In the genomic region with DNA sequence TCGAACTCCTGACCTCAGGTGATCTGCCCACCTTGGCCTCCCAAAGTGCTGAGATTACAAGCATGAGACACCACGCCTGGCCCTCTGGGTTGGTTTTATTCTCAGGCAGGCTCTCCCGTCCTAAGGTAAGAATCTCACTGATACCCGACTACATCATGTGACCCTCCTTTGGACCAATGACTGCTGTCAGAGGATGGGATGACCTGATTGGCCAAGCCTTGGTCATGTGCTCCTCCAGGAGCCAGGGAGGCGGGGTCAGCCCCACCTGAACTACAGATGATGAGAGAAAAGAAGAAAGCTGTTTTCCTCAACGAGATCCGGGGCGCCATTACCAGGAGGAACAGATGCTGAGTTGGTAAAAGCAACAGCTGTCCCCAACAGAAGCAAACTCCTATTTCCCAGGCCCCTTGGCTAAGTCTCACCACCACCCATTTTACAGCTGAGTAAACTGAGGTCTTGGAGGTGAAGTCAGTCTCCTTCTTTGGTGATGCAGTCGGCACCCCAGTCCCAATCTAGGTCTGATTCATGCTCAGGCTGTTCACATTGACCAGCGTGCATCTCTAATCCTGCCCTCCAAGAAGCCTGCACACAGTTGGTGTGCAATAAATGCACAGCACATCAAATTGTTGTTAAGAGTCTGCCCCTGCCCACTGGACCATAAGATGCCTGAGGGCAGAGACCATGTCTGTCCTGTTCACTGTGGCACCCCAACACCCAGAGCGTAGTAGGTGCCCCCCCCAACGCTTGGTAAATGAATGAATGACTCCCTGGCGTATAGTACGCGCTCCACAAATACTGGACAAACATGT, we compare ENCODE assay signal across 8 cellular contexts.
DNase-seq lines count a peak whose midpoint lies in the region; ATAC-seq and TF ChIP-seq lines count a peak whose summit lies in the region.

No MANE protein-coding gene starts in this region.

- no peak for TF ChIP-seq CTCF in liver (IDR thresholded peaks at IDR 0.05; ENCODE audit: low read depth, low read length, missing input control)

- no peaks in the 10 kb centered on the region for H3K27me3 ChIP-seq in BLaER1
- no peaks in the 10 kb centered on the region for H3K27me3 ChIP-seq in SJSA1 (replicated peaks)
- no peaks in the 10 kb centered on the region for H3K27me3 ChIP-seq in liver (ENCODE audit: control insufficient read depth in 4 of 4, insufficient read depth in 4 of 4, low read length in 3 of 4)

- H3K9me3 ChIP-seq in BLaER1 = no peaks in the 10 kb centered on the region
- peaks cover 2% of the 10 kb centered on the region for H3K9me3 ChIP-seq in SJSA1 (replicated peaks)
- H3K9me3 ChIP-seq in liver (ENCODE audit: control insufficient read depth in 4 of 4, low read length in 3 of 4) = no peaks in the 10 kb centered on the region

- 96% methylated on average over 15 of the region's 15 CpGs for WGBS in liver

- H3K9me3 Mint-ChIP-seq in activated T-helper 1 cell treated with anti-CD3 and anti-CD28 coated beads, Interleukin-12 subunit alpha, Interleukin-12 subunit beta, Interleukin-2, Interleukin-4 antibody, amounts not matched to agents 30 ng/mL and 10 ng/mL and 1 ng/mL, durations not matched to agents 14 hours and 24 hours and 36 hours = no peaks in the 10 kb centered on the region

- intact Hi-C loops in head of caudate nucleus (cut with DNase I) = loop anchor here (5.0 kb wide), 2 partner anchors 83 to 178 kb away; a partner anchor contains a TSS
- intact Hi-C loops in activated T-helper 1 cell treated with anti-CD3 and anti-CD28 coated beads, Interleukin-12 subunit alpha, Interleukin-12 subunit beta, Interleukin-2, Interleukin-4 antibody, amounts not matched to agents 30 ng/mL and 10 ng/mL and 1 ng/mL, durations not matched to agents 14 hours and 24 hours and 36 hours (cut with micrococcal nuclease) = no loop called here

- H3K27me3 Mint-ChIP-seq in activated T-helper 1 cell treated with anti-CD3 and anti-CD28 coated beads, Interleukin-12 subunit alpha, Interleukin-12 subunit beta, Interleukin-2, Interleukin-4 antibody, amounts not matched to agents 30 ng/mL and 10 ng/mL and 1 ng/mL, durations not matched to agents 14 hours and 24 hours and 36 hours (ENCODE audit: insufficient read depth) = peaks cover 18% of the 10 kb centered on the region

- H3K27ac Mint-ChIP-seq in activated T-helper 1 cell treated with anti-CD3 and anti-CD28 coated beads, Interleukin-12 subunit alpha, Interleukin-12 subunit beta, Interleukin-2, Interleukin-4 antibody, amounts not matched to agents 30 ng/mL and 10 ng/mL and 1 ng/mL, durations not matched to agents 14 hours and 24 hours and 36 hours = no peak overlapping the region

- no peak overlapping the region for H3K4me3 Mint-ChIP-seq in activated T-helper 1 cell treated with anti-CD3 and anti-CD28 coated beads, Interleukin-12 subunit alpha, Interleukin-12 subunit beta, Interleukin-2, Interleukin-4 antibody, amounts not matched to agents 30 ng/mL and 10 ng/mL and 1 ng/mL, durations not matched to agents 14 hours and 24 hours and 36 hours

- no peak overlapping the region for H3K9ac ChIP-seq in BLaER1
- no peak overlapping the region for H3K9ac ChIP-seq in liver (ENCODE audit: low read depth in 1 of 2, low read length in 2 of 2)

- H3K4me2 ChIP-seq in BLaER1 = 0 out of 2 replicates have a peak overlapping the region, but pooled peaks have one; percentile 66

- H4K20me1 ChIP-seq in BLaER1 = no peaks in the 10 kb centered on the region

- H3K36me3 ChIP-seq in BLaER1 (no peaks in the 10 kb centered on the region), SJSA1 (no peaks in the 10 kb centered on the region), liver (ENCODE audit: control insufficient read depth in 4 of 4, insufficient read depth in 3 of 4, low read depth in 1 of 4, low read length in 3 of 4) (no peaks in the 10 kb centered on the region)

- H3K36me3 Mint-ChIP-seq in activated T-helper 1 cell treated with anti-CD3 and anti-CD28 coated beads, Interleukin-12 subunit alpha, Interleukin-12 subunit beta, Interleukin-2, Interleukin-4 antibody, amounts not matched to agents 30 ng/mL and 10 ng/mL and 1 ng/mL, durations not matched to agents 14 hours and 24 hours and 36 hours (ENCODE audit: low read depth) = no peaks in the 10 kb centered on the region

- peak; percentile 47 for DNase-seq in H4 (ENCODE audit: low spot score)
- DNase-seq in SJSA1 (ENCODE audit: low read depth in 1 of 2, low spot score in 2 of 2) = peak in 1 of 2 experiments; percentile 44
- DNase-seq in head of caudate nucleus = no peak
- DNase-seq in activated T-helper 1 cell treated with anti-CD3 and anti-CD28 coated beads, Interleukin-12 subunit alpha, Interleukin-12 subunit beta, Interleukin-2, Interleukin-4 antibody, amounts not matched to agents 30 ng/mL and 10 ng/mL and 1 ng/mL, durations not matched to agents 14 hours and 24 hours and 36 hours (ENCODE audit: low spot score) = no peak

- H3K4me3 ChIP-seq in BLaER1 (no peak overlapping the region), SJSA1 (no peak overlapping the region), liver (ENCODE audit: low read depth in 1 of 3, low read length in 3 of 3) (no peak overlapping the region)

- TF ChIP-seq RAD21 in liver (IDR thresholded peaks at IDR 0.05) = no peak

- no peak for ATAC-seq in HG02981 (IDR thresholded peaks at IDR 0.05; ENCODE audit: unreplicated experiment)
- no peak for ATAC-seq in GM18907 (IDR thresholded peaks at IDR 0.05; ENCODE audit: unreplicated experiment)

- H3K4me1 ChIP-seq in BLaER1 = peaks cover 61% of the 10 kb centered on the region
- H3K4me1 ChIP-seq in SJSA1 (replicated peaks) = peaks cover 57% of the 10 kb centered on the region
- H3K4me1 ChIP-seq in liver (ENCODE audit: control insufficient read depth in 4 of 4, insufficient read depth in 4 of 4, low read length in 3 of 4) = peaks cover 21 to 68% (median 45%) of the 10 kb centered on the region in 4 donors

- H3K4me1 Mint-ChIP-seq in activated T-helper 1 cell treated with anti-CD3 and anti-CD28 coated beads, Interleukin-12 subunit alpha, Interleukin-12 subunit beta, Interleukin-2, Interleukin-4 antibody, amounts not matched to agents 30 ng/mL and 10 ng/mL and 1 ng/mL, durations not matched to agents 14 hours and 24 hours and 36 hours (ENCODE audit: low read depth) = peaks cover 24% of the 10 kb centered on the region

- H3K27ac ChIP-seq in BLaER1 (no peak overlapping the region), SJSA1 (peak overlapping the region; percentile 66; the same call in 1 of the 2 replicates), liver (ENCODE audit: low read depth in 1 of 2, low read length in 2 of 2) (peak overlapping the region; percentile 78 to 86)

TF ChIP-seq in liver, 16 proteins besides CTCF, POLR2A, EP300 and RAD21 (continues in another document):
- TF ChIP-seq FOXA1 (IDR thresholded peaks at IDR 0.05) (no peak), YY1 (IDR thresholded peaks at IDR 0.05) (no peak), GABPA (IDR thresholded peaks at IDR 0.05 in 1 of 2, conservative IDR thresholded peaks at IDR 0.05 in 1 of 2) (no peak), TAF1 (conservative IDR thresholded peaks at IDR 0.05) (no peak), FOXA2 (IDR thresholded peaks at IDR 0.05) (no peak), RXRA (IDR thresholded peaks at IDR 0.05) (no peak), HNF4A (conservative IDR thresholded peaks at IDR 0.05) (no peak), EGR1 (IDR thresholded peaks at IDR 0.05; ENCODE audit: low read depth in 2 of 2) (no peak)
- TF ChIP-seq, protein P1, sequence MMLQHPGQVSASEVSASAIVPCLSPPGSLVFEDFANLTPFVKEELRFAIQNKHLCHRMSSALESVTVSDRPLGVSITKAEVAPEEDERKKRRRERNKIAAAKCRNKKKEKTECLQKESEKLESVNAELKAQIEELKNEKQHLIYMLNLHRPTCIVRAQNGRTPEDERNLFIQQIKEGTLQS (IDR thresholded peaks at IDR 0.05) = no peak
- TF ChIP-seq, protein P2, sequence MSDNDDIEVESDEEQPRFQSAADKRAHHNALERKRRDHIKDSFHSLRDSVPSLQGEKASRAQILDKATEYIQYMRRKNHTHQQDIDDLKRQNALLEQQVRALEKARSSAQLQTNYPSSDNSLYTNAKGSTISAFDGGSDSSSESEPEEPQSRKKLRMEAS (IDR thresholded peaks at IDR 0.05) = no peak
- TF ChIP-seq, protein P3, sequence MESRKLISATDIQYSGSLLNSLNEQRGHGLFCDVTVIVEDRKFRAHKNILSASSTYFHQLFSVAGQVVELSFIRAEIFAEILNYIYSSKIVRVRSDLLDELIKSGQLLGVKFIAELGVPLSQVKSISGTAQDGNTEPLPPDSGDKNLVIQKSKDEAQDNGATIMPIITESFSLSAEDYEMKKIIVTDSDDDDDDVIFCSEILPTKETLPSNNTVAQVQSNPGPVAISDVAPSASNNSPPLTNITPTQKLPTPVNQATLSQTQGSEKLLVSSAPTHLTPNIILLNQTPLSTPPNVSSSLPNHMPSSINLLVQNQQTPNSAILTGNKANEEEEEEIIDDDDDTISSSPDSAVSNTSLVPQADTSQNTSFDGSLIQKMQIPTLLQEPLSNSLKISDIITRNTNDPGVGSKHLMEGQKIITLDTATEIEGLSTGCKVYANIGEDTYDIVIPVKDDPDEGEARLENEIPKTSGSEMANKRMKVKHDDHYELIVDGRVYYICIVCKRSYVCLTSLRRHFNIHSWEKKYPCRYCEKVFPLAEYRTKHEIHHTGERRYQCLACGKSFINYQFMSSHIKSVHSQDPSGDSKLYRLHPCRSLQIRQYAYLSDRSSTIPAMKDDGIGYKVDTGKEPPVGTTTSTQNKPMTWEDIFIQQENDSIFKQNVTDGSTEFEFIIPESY (IDR thresholded peaks at IDR 0.05) = no peak
